9 cellular contexts compared by ENCODE assay signal in genomic region chr5:124661317-124662141, GRCh38.
DNase-seq lines count a peak whose midpoint lies in the region; ATAC-seq, FAIRE-seq and TF ChIP-seq lines count a peak whose summit lies in the region.
"Had no signal": no experiment of that assay in that cellular context is flagged by ENCODE, and none has a peak within 500 bp of the region (broad histone marks: within the 10 kb centered on the region; RNA-seq: fewer than 3 reads in every experiment).

No MANE protein-coding gene starts in this region.

- H3K9ac ChIP-seq in Karpas-422 (ENCODE audit: low read length) = peak overlapping the region; percentile 36

- FAIRE-seq in H54 (lab: Jason Lieb, UNC) = no peak
- FAIRE-seq: GM18507 had no signal

- TF ChIP-seq EP300 in gastroesophageal sphincter (IDR thresholded peaks at IDR 0.05) = no peak

- WGBS in gastroesophageal sphincter (ENCODE audit: low coverage in 1 of 2), 2 donors = 48 to 52% methylated on average over 7 of the region's 7 CpGs
- 21 to 33% (median 24%) methylated on average over 7 of the region's 7 CpGs for WGBS in psoas muscle, 3 donors

- peak; percentile 61 for DNase-seq in COLO668 (lab: John Stamatoyannopoulos, UW; ENCODE audit: unreplicated experiment)
- DNase-seq in Karpas-422 = no peak
- peak; percentile 88 for DNase-seq in SK-MEL-5 (ENCODE audit: low read depth, low spot score)
- no peak for DNase-seq in psoas muscle
- no peak for DNase-seq in H54 (ENCODE audit: insufficient read length, low spot score)
- DNase-seq in activated naive CD4-positive, alpha-beta T cell (lab: John Stamatoyannopoulos, UW) = no peak

- H3K4me3 ChIP-seq in Karpas-422 (ENCODE audit: low read length) (no peak overlapping the region), gastroesophageal sphincter (no peak overlapping the region), psoas muscle (peak overlapping the region; percentile 36)

- no peaks in the 10 kb centered on the region for H3K79me2 ChIP-seq in Karpas-422 (ENCODE audit: low read length)

- ATAC-seq in gastroesophageal sphincter (peak; percentile 48), psoas muscle (peak in 3 of 4 donors; percentile 17 to 30 (median 22)), GM18511 (IDR thresholded peaks at IDR 0.05; ENCODE audit: unreplicated experiment) (no peak)

- H3K9me2 ChIP-seq in Karpas-422 (replicated peaks; ENCODE audit: insufficient read depth, low read length) = no peaks in the 10 kb centered on the region

- no peaks in the 10 kb centered on the region for H3K36me3 ChIP-seq in Karpas-422 (ENCODE audit: insufficient read depth, low read length)
- no peaks in the 10 kb centered on the region for H3K36me3 ChIP-seq in gastroesophageal sphincter
- no peaks in the 10 kb centered on the region for H3K36me3 ChIP-seq in psoas muscle (ENCODE audit: insufficient read depth in 1 of 2, low read depth in 1 of 2)

- in situ Hi-C loops in SK-MEL-5 (cut with HindIII; ENCODE audit: low pct_unique_long_range_greater_than_20kb, low sequenced_read_pairs) = no loop called here

- no peaks in the 10 kb centered on the region for H4K20me1 ChIP-seq in Karpas-422 (ENCODE audit: insufficient read depth, low read depth, low read length)

- no peak for TF ChIP-seq CTCF in gastroesophageal sphincter (IDR thresholded peaks at IDR 0.05)
- TF ChIP-seq CTCF in psoas muscle (IDR thresholded peaks at IDR 0.05) = no peak

- H3K27ac ChIP-seq in Karpas-422 (ENCODE audit: low read length) (peak overlapping the region; percentile 42), gastroesophageal sphincter (peak overlapping the region; percentile 20 to 72 (median 58)), psoas muscle (peak overlapping the region; percentile 77)

- H3K9me3 ChIP-seq in Karpas-422 (ENCODE audit: low read length) (no peaks in the 10 kb centered on the region), gastroesophageal sphincter (no peaks in the 10 kb centered on the region), psoas muscle (no peaks in the 10 kb centered on the region)

- H3K4me1 ChIP-seq in Karpas-422 (ENCODE audit: low read length) (peaks cover 68% of the 10 kb centered on the region), gastroesophageal sphincter (peaks cover 30 to 84% (median 44%) of the 10 kb centered on the region in 3 donors), psoas muscle (peaks cover 61% of the 10 kb centered on the region)

- intact Hi-C loops in psoas muscle (cut with DNase I) = loop anchor here (1.0 to 5.0 kb wide), 2 partner anchors 31 to 86 kb away; partner anchors contain the start of gene ZNF608 (in 1 of the 2)

- peak overlapping the region; percentile 36 for H3K4me2 ChIP-seq in Karpas-422 (ENCODE audit: low read depth, low read length, poor library complexity, severe bottlenecking)

- TF ChIP-seq POLR2A in gastroesophageal sphincter (IDR thresholded peaks at IDR 0.05) (no peak), H54 (IDR thresholded peaks at IDR 0.05; ENCODE audit: low read depth, low read length) (no peak)

- H3K27me3 ChIP-seq in Karpas-422 (ENCODE audit: low read length) = no peaks in the 10 kb centered on the region
- no peaks in the 10 kb centered on the region for H3K27me3 ChIP-seq in gastroesophageal sphincter
- no peaks in the 10 kb centered on the region for H3K27me3 ChIP-seq in psoas muscle (ENCODE audit: insufficient read depth in 3 of 3, low read length in 2 of 3)

- H2AFZ ChIP-seq in Karpas-422 (ENCODE audit: low read length) = peak overlapping the region; percentile 49; the same call in 1 of the 2 replicates

Comparison
In these comparisons a context has a peak if more than half of its experiments do, and no peak if none do; other contexts are left out.
1. DNase-seq: peak in COLO668 (single experiment) and SK-MEL-5 (single experiment); none in Karpas-422 (single experiment), psoas muscle (0 of 2), H54 (single experiment) and activated naive CD4-positive, alpha-beta T cell (0 of 4).
2. Peak in every context shown above with its lines, with median percentiles within 50 percentile points of each other: H3K27ac ChIP-seq.